In the genomic region with DNA sequence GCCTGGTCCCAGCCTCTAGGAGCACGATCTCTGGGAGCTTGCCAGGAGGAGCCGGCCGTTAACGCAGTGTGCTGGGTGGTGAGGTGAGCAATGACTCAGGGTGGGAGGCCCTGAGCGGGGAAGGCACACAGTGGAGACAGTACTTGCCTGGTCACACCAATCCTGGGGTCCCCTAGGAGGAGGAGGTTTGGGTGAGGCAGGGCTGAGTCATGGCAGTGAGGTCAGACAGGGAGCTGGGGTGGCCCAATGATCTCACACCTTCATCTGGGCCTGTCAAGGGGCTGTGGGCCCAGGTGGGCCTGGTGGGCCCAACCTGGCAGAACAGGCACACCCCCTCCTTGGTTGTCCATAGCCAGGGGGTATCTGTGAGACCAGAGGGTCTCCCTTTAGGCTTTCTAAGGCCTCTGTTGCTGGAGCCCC, we compare ENCODE assay signal across 12 cellular contexts. TPM values are rescaled to one million over a fixed set of nuclear protein-coding genes. Genes with fewer than 3 reads are reported as not detected.
DNase-seq lines count a peak whose midpoint lies in the region; ATAC-seq and TF ChIP-seq lines count a peak whose summit lies in the region.
"Had no signal": no experiment of that assay in that cellular context is flagged by ENCODE, and none has a peak within 500 bp of the region (broad histone marks: within the 10 kb centered on the region; RNA-seq: fewer than 3 reads in every experiment).

No MANE protein-coding gene starts in this region.

- no peaks in the 10 kb centered on the region for H3K27me3 ChIP-seq in right atrium auricular region

- TF ChIP-seq CTCF in right atrium auricular region (IDR thresholded peaks at IDR 0.05) = no peak

- H3K9me3 ChIP-seq in right atrium auricular region = no peaks in the 10 kb centered on the region
- H3K9me3 ChIP-seq: spleen had no signal

- H3K4me1 ChIP-seq in right atrium auricular region = peaks cover 0 to 55% of the 10 kb centered on the region in 2 donors

- H3K27ac ChIP-seq in right atrium auricular region = peak overlapping the region in 1 of 2 donors; percentile 98
- H3K27ac ChIP-seq: spleen had no signal

- DNase-seq in left ventricle myocardium superior = peak; percentile 34
- DNase-seq in right atrium auricular region (ENCODE audit: low spot score) = no peak
- peak; percentile 86 for DNase-seq in T1000 (lab: John Stamatoyannopoulos, UW)
- DNase-seq in fibroblast of peridontal ligament (ENCODE audit: extremely low read depth) = peak; percentile 61
- DNase-seq in stromal cell of bone marrow (ENCODE audit: low read depth) = peak; percentile 43
- DNase-seq in amygdala (lab: John Stamatoyannopoulos, UW) = no peak
- DNase-seq in COLO668 (lab: John Stamatoyannopoulos, UW; ENCODE audit: unreplicated experiment) = no peak
- DNase-seq: CD4-positive, alpha-beta T cell; spleen; substantia nigra had no signal

- ATAC-seq in left ventricle myocardium superior = no peak
- no peak for ATAC-seq in GM21717 (IDR thresholded peaks at IDR 0.05; ENCODE audit: unreplicated experiment)

- intact Hi-C loops in left ventricle myocardium superior (cut with micrococcal nuclease) = no loop called here

- H3K36me3 ChIP-seq in right atrium auricular region = no peaks in the 10 kb centered on the region
- H3K36me3 ChIP-seq: spleen had no signal

- H3K4me3 ChIP-seq in right atrium auricular region = no peak overlapping the region
- H3K4me3 ChIP-seq: spleen had no signal

RNA-seq across cellular contexts. Expression of gene EDN2, which starts 8.6 kb away (rescaled TPM):
- total RNA-seq in left ventricle myocardium superior (0.27 TPM), right atrium auricular region (under 1 TPM in 1 of 2 donors, not detected in 1; 0.78 TPM)
- total RNA-seq: CD4-positive, alpha-beta T cell; dermis microvascular lymphatic vessel endothelial cell; spleen had no signal

Comparison
In these comparisons a context has a peak if more than half of its experiments do, and no peak if none do; other contexts are left out.
1. DNase-seq: peak in left ventricle myocardium superior (single experiment), T1000 (single experiment), fibroblast of peridontal ligament (single experiment) and stromal cell of bone marrow (single experiment); none in right atrium auricular region (single experiment), amygdala (0 of 56) and COLO668 (single experiment).